Comparison of ENCODE assay signal across 1 cellular context in genomic region chr7:74174606-74175082, GRCh38.
TF ChIP-seq lines count a peak whose summit lies in the region.

No MANE protein-coding gene starts in this region.

TF ChIP-seq in H1, 55 proteins besides CTCF, POLR2A, EP300 and RAD21 (continued from another document):
- TF ChIP-seq CHD7 (IDR thresholded peaks at IDR 0.05; ENCODE audit: insufficient replicate concordance, low read length) (no peak), ATF3 (IDR thresholded peaks at IDR 0.05; ENCODE audit: insufficient read depth, low read depth, low read length) (no peak), MAX (IDR thresholded peaks at IDR 0.05) (peak; percentile 64; the same call in 1 of the 2 replicates), CTBP2 (IDR thresholded peaks at IDR 0.05; ENCODE audit: borderline replicate concordance, insufficient read depth, insufficient read length, low read length) (no peak), JUN (IDR thresholded peaks at IDR 0.05; ENCODE audit: low read depth, low read length) (no peak), POLR2AphosphoS5 (IDR thresholded peaks at IDR 0.05; ENCODE audit: low read depth, low read length) (0 out of 2 replicates have a peak, but pooled peaks have one; percentile 45), KDM4A (IDR thresholded peaks at IDR 0.05; ENCODE audit: low read depth, low read length, severe bottlenecking) (peak; percentile 21), BACH1 (IDR thresholded peaks at IDR 0.05; ENCODE audit: low read length) (no peak), FOSL1 (IDR thresholded peaks at IDR 0.05; ENCODE audit: insufficient read depth, low read depth, low read length) (no peak)
